1 cellular context compared by ENCODE assay signal in the genomic region with DNA sequence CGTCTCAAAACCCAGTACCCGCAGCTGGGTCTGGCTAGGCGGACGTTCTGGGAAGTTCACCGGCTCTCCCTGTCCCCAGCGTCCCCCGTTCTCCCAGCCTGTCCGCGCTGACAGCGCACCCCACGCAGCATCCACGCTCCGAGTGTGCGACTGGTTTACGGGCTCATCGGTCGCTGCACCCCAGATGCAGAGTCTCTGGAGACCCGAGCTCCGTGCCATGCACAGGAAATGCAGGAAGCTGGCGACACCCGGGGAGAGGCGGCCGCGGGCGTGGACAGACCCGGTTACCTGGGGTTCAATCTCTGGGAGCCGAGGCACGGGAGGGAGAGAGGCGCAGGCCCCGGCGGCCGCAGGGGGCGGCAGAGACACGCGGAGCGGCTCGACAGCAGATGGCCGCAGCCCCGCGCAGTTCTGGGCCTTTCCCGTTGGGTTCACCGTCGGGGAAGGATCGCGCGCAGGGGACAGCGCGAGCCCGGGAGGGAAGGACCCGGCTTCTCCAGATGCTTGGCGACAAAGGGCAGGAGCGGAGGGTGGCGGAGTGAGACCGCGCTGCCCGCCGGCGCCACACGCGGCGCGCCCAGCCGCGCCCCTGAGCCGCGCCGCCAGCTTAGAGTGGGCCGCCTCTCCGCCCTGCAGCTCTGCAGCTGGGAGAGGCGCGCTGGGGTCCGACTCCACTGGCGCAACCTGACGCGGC.
TF ChIP-seq lines count a peak whose summit lies in the region.

No MANE protein-coding gene starts in this region.

TF ChIP-seq in IMR-90, 13 proteins besides CTCF, POLR2A, EP300 and RAD21:
- TF ChIP-seq SMC3 (IDR thresholded peaks at IDR 0.05; ENCODE audit: low read depth, low read length) (peak; percentile 64), MAFK (IDR thresholded peaks at IDR 0.05; ENCODE audit: low read depth, low read length) (no peak), MAZ (IDR thresholded peaks at IDR 0.05; ENCODE audit: borderline replicate concordance, low read depth, low read length) (peak; percentile 73; the same call in 1 of the 2 replicates), RCOR1 (IDR thresholded peaks at IDR 0.05; ENCODE audit: insufficient replicate concordance, low read length) (peak; percentile 62), MXI1 (IDR thresholded peaks at IDR 0.05; ENCODE audit: borderline replicate concordance, low read depth, low read length) (peak; percentile 78)
- TF ChIP-seq, protein P1, sequence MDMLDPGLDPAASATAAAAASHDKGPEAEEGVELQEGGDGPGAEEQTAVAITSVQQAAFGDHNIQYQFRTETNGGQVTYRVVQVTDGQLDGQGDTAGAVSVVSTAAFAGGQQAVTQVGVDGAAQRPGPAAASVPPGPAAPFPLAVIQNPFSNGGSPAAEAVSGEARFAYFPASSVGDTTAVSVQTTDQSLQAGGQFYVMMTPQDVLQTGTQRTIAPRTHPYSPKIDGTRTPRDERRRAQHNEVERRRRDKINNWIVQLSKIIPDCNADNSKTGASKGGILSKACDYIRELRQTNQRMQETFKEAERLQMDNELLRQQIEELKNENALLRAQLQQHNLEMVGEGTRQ (IDR thresholded peaks at IDR 0.05; ENCODE audit: low read depth, low read length), result no peak
TF ChIP-seq in IMR-90: peak in this region for 4.
